In the genomic region with DNA sequence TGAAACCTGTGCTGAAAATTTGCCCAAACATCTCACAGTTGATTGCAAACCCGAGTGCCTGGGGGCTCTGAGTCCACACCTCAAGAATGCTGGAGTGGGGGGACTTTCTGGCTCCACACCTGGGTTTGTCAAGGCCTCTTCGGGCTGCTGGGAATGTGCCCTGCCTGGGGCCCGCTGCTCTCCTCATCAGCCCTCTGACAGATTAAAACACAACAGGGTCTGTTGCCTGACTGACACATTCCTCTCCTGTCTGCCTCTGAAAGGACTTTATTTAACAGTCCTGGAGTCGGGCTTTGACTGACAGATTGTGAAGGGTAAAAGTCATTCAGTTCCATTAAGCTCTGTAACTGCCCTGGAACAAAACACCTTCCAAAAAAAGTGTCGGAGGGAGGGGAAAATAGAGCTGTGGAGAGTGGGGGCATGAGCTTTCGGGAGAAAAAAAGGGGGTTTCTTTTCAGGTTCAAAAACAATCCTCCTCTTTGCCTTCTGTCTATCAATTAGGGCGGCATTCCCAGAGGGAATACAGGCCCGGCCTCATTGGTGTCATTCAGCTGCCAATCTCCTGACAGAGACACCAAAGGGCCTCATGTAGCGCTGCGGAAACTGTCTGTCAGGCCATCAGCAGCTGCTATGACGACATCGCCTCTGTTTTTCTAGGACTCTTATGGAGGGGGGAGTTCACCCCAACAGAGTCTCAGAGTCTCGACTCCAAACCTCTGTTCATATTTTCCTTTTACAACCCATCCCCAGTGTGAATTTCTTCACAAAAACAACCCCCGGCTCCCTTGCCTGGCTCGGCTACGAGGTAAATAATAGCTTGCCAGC, we compare ENCODE assay signal across 1 cellular context.
A peak's percentile ranks its signal among the peaks of the same experiment; 100 is the strongest.
TF ChIP-seq lines count a peak whose summit lies in the region.

No MANE protein-coding gene starts in this region.

TF ChIP-seq in HEK293T, 16 proteins besides CTCF, POLR2A, EP300 and RAD21:
- TF ChIP-seq NFRKB (IDR thresholded peaks at IDR 0.05) (no peak), SUZ12 (IDR thresholded peaks at IDR 0.05) (no peak), SP1 (IDR thresholded peaks at IDR 0.05) (no peak), FOXM1 (IDR thresholded peaks at IDR 0.05; ENCODE audit: borderline replicate concordance) (no peak), FOXA1 (IDR thresholded peaks at IDR 0.05) (no peak), ARNT (IDR thresholded peaks at IDR 0.05) (no peak), TARDBP (IDR thresholded peaks at IDR 0.05) (no peak), PKNOX1 (IDR thresholded peaks at IDR 0.05) (peak; percentile 92), CTBP1 (IDR thresholded peaks at IDR 0.05; ENCODE audit: borderline replicate concordance) (no peak)
TF ChIP-seq in HEK293T: peak in this region for 1.
